In genomic region chr5:62223312-62223954, GRCh38 we compare ENCODE assay signal across 8 cellular contexts.
A peak's percentile ranks its signal among the peaks of the same experiment; 100 is the strongest.
DNase-seq lines count a peak whose midpoint lies in the region; ATAC-seq and TF ChIP-seq lines count a peak whose summit lies in the region.
"Not testable (repeated sequence)": the region's sequence is repeated elsewhere in the genome, so short reads cannot be mapped to it uniquely, and the experiment has no call there.

No MANE protein-coding gene starts in this region.

- H3K9me3 ChIP-seq in DOHH2 (ENCODE audit: control insufficient read depth, insufficient read depth, low read length): not testable (repeated sequence)

- not testable (repeated sequence) for H3F3A ChIP-seq in DOHH2 (ENCODE audit: control insufficient read depth, insufficient read depth)

- not testable (repeated sequence) for H3K27me3 ChIP-seq in DOHH2 (ENCODE audit: control insufficient read depth, low read length)

- H3K4me3 ChIP-seq in DOHH2 (ENCODE audit: low read length) (peak overlapping the region; percentile 41; the same call in 1 of the 2 replicates), fibroblast of villous mesenchyme (ENCODE audit: low read depth, low read length) (peak overlapping the region; percentile 39)

- not testable (repeated sequence) for H3K79me2 ChIP-seq in DOHH2 (ENCODE audit: control insufficient read depth, low read length)

- peak; percentile 56 for DNase-seq in T-helper 9 cell
- DNase-seq in activated naive CD4-positive, alpha-beta T cell treated with Interleukin-2 at 50 U/mL for 16 hours: peak; percentile 79
- DNase-seq in fibroblast of villous mesenchyme (ENCODE audit: low read depth): peak; percentile 34
- DNase-seq in omental fat pad (ENCODE audit: low spot score): peak; percentile 54
- DNase-seq in stimulated activated CD8-positive, alpha-beta memory T cell treated with anti-CD3 and anti-CD28 coated beads, Interleukin-4, amount 100 ng/mL, for 48 hours: peak; percentile 82

- not testable (repeated sequence) for H3K9me2 ChIP-seq in DOHH2 (replicated peaks; ENCODE audit: control insufficient read depth, low read length)

- not testable (repeated sequence) for H3K4me1 ChIP-seq in DOHH2 (ENCODE audit: control insufficient read depth, low read length)

- TF ChIP-seq CTCF in DOHH2 (IDR thresholded peaks at IDR 0.05; ENCODE audit: low read depth, low read length, poor library complexity, severe bottlenecking) (peak; percentile 16), fibroblast of villous mesenchyme (IDR thresholded peaks at IDR 0.05; ENCODE audit: insufficient read depth, low read depth, low read length) (peak; percentile 35)
- TF ChIP-seq CTCF in omental fat pad (IDR thresholded peaks at IDR 0.05): not testable (repeated sequence)

- ATAC-seq in GM21381 (IDR thresholded peaks at IDR 0.05; ENCODE audit: unreplicated experiment) (peak; percentile 90), HG03139 (IDR thresholded peaks at IDR 0.05; ENCODE audit: unreplicated experiment) (peak; percentile 91), omental fat pad (ENCODE audit: low FRiP score) (peak; percentile 97)

- H4K20me1 ChIP-seq in DOHH2 (ENCODE audit: control insufficient read depth, insufficient read depth, low read depth, low read length): not testable (repeated sequence)

- not testable (repeated sequence) for H3K36me3 ChIP-seq in DOHH2 (ENCODE audit: control insufficient read depth, low read length)

- H3K4me2 ChIP-seq in DOHH2 (ENCODE audit: low read length): peak overlapping the region; percentile 50

- H3K27ac ChIP-seq in DOHH2 (ENCODE audit: low read depth, low read length): not testable (repeated sequence)
